25 cellular contexts compared by ENCODE assay signal in genomic region chr10:27391325-27391724, GRCh38.
"Had no signal": no experiment of that assay in that cellular context is flagged by ENCODE, and none has a peak within 500 bp of the region (broad histone marks: within the 10 kb centered on the region; RNA-seq: fewer than 3 reads in every experiment).

No MANE protein-coding gene starts in this region.

- DNase-seq: dermis blood vessel endothelial cell; effector memory CD4-positive, alpha-beta T cell; heart left ventricle; left cardiac atrium; left lung; mesendoderm; midbrain; natural killer cell; occipital lobe; ovary; posterior cingulate gyrus; psoas muscle; right cardiac atrium; sigmoid colon; stimulated activated CD4-positive, alpha-beta T cell treated with anti-CD3 and anti-CD28 coated beads, Interleukin-2, amount 100 ng/mL, for 24 hours; stimulated activated CD4-positive, alpha-beta T cell treated with anti-CD3 and anti-CD28 coated beads, Interleukin-4, amount 100 ng/mL, for 4 hours; stimulated activated naive CD8-positive, alpha-beta T cell treated with anti-CD3 and anti-CD28 coated beads, Interleukin-15, Interleukin-2, amounts not matched to agents 100 U/mL and 50 U/mL, for 24 hours; substantia nigra; testis; tibial artery had no signal

- H3K36me3 ChIP-seq: gastroesophageal sphincter, heart left ventricle, left lung, ovary, sigmoid colon, tibial artery had no signal

- ATAC-seq: gastroesophageal sphincter; heart left ventricle; left cardiac atrium; left lung; psoas muscle; right cardiac atrium; stimulated activated memory B cell treated with anti-CD40 and anti-IgM and Interleukin-4, amounts not matched to agents 10 μg/mL and 1 μg/mL and 100 μg/mL, for 72 hours; stimulated activated naive CD8-positive, alpha-beta T cell treated with anti-CD3 and anti-CD28 coated beads, Interleukin-15, Interleukin-2, amounts not matched to agents 100 U/mL and 50 U/mL, for 24 hours had no signal

- H2AFZ ChIP-seq: hepatocyte had no signal

- H3K4me3 ChIP-seq: coronary artery, gastroesophageal sphincter, heart left ventricle, hepatocyte, left lung, ovary, psoas muscle, sigmoid colon, testis, tibial artery had no signal

- H3K27me3 ChIP-seq: hepatocyte, left lung, ovary, sigmoid colon, testis had no signal

- H3K4me2 ChIP-seq: hepatocyte had no signal

- H3K79me2 ChIP-seq: hepatocyte had no signal

- H3K27ac ChIP-seq: coronary artery, gastroesophageal sphincter, heart left ventricle, hepatocyte, left lung, ovary, psoas muscle, sigmoid colon, testis, tibial artery had no signal

- FAIRE-seq: endothelial cell of umbilical vein had no signal

- H3K9me3 ChIP-seq: gastroesophageal sphincter, heart left ventricle, left lung, ovary, psoas muscle, sigmoid colon, testis, tibial artery had no signal

- H3K4me1 ChIP-seq: gastroesophageal sphincter, heart left ventricle, left lung, psoas muscle, sigmoid colon, testis, tibial artery had no signal
